In the genomic region with DNA sequence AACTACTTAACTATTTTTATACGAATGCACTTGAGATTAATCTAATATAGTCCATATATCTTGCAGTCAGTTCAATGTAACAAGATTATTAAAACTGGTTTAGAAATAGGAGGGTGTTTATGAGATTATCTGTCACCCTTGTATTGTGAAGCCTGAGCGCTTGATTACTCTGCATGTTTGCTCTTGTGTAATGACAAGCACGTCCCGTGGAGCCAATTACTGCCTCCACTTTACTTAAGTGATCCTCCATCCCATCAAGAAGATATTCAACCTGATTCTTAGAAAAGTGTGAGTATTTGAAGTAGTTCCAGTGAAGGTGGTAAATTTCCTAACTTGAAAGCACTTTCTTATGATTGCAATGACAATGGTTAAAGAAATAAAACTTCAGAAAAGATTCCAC, we compare ENCODE assay signal across 15 cellular contexts.
"Had no signal": no experiment of that assay in that cellular context is flagged by ENCODE, and none has a peak within 500 bp of the region (broad histone marks: within the 10 kb centered on the region; RNA-seq: fewer than 3 reads in every experiment).

No MANE protein-coding gene starts in this region.

- H3K9me3 Mint-ChIP-seq: activated CD4-positive, alpha-beta T cell treated with anti-CD3 and anti-CD28 coated beads, Interleukin-2, amount 10 ng/mL, durations not matched to agents 24 days and 14 days had no signal

- H3K4me1 Mint-ChIP-seq: activated B cell treated with CpG ODN at 0.5 μM for 24 hours; activated CD4-positive, alpha-beta T cell treated with anti-CD3 and anti-CD28 coated beads, Interleukin-2, amount 10 ng/mL, durations not matched to agents 24 days and 14 days; activated T-helper 17 cell treated with anti-CD3 and anti-CD28 coated beads, Interleukin-2, amount 50 U/mL, for 72 hours; immature natural killer cell; natural killer cell; stimulated activated memory B cell treated with anti-CD40 and anti-IgM and Interleukin-4, amounts not matched to agents 10 μg/mL and 1 μg/mL and 100 μg/mL, for 72 hours had no signal

- H3K36me3 Mint-ChIP-seq: immature natural killer cell; natural killer cell; stimulated activated memory B cell treated with anti-CD40 and anti-IgM and Interleukin-4, amounts not matched to agents 10 μg/mL and 1 μg/mL and 100 μg/mL, for 72 hours had no signal

- H3K27ac Mint-ChIP-seq: activated B cell treated with CpG ODN at 0.5 μM for 24 hours; activated CD4-positive, alpha-beta T cell treated with anti-CD3 and anti-CD28 coated beads, Interleukin-2, amount 10 ng/mL, durations not matched to agents 24 days and 14 days; activated naive CD4-positive, alpha-beta T cell treated with anti-CD3 and anti-CD28 coated beads for 36 hours; activated T-helper 17 cell treated with anti-CD3 and anti-CD28 coated beads, Interleukin-2, amount 50 U/mL, for 72 hours; immature natural killer cell; natural killer cell; stimulated activated memory B cell treated with anti-CD40 and anti-IgM and Interleukin-4, amounts not matched to agents 10 μg/mL and 1 μg/mL and 100 μg/mL, for 72 hours had no signal

- H3K4me3 Mint-ChIP-seq: activated B cell treated with CpG ODN at 0.5 μM for 24 hours; activated CD4-positive, alpha-beta T cell treated with anti-CD3 and anti-CD28 coated beads, Interleukin-2, amount 10 ng/mL, durations not matched to agents 24 days and 14 days; activated naive CD4-positive, alpha-beta T cell treated with anti-CD3 and anti-CD28 coated beads for 36 hours; activated T-helper 17 cell treated with anti-CD3 and anti-CD28 coated beads, Interleukin-2, amount 50 U/mL, for 72 hours; immature natural killer cell; natural killer cell; stimulated activated memory B cell treated with anti-CD40 and anti-IgM and Interleukin-4, amounts not matched to agents 10 μg/mL and 1 μg/mL and 100 μg/mL, for 72 hours had no signal

- H3K27me3 Mint-ChIP-seq: activated B cell treated with CpG ODN at 0.5 μM for 24 hours; activated CD4-positive, alpha-beta T cell treated with anti-CD3 and anti-CD28 coated beads, Interleukin-2, amount 10 ng/mL, durations not matched to agents 24 days and 14 days; activated T-helper 17 cell treated with anti-CD3 and anti-CD28 coated beads, Interleukin-2, amount 50 U/mL, for 72 hours; stimulated activated memory B cell treated with anti-CD40 and anti-IgM and Interleukin-4, amounts not matched to agents 10 μg/mL and 1 μg/mL and 100 μg/mL, for 72 hours had no signal

- DNase-seq: activated B cell treated with CpG ODN at 0.5 μM for 24 hours; activated CD4-positive, alpha-beta T cell treated with anti-CD3 and anti-CD28 coated beads, Interleukin-2, amount 10 ng/mL, durations not matched to agents 24 days and 14 days; activated naive CD4-positive, alpha-beta T cell treated with anti-CD3 and anti-CD28 coated beads for 36 hours; immature natural killer cell; left colon; mammary epithelial cell; natural killer cell; psoas muscle; right lobe of liver; spleen; stimulated activated CD4-positive, alpha-beta T cell treated with anti-CD3 and anti-CD28 coated beads, Interleukin-1b, Interleukin-23, amount 100 ng/mL, for 48 hours; tibial artery; uterus had no signal
